8 cellular contexts compared by ENCODE assay signal in genomic region chr22:39522091-39522490, GRCh38. TPM values are rescaled to one million over a fixed set of nuclear protein-coding genes. Genes with fewer than 3 reads are reported as not detected.
DNase-seq lines count a peak whose midpoint lies in the region; ATAC-seq and TF ChIP-seq lines count a peak whose summit lies in the region.
"Not testable (repeated sequence)": the region's sequence is repeated elsewhere in the genome, so short reads cannot be mapped to it uniquely, and the experiment has no call there.

No MANE protein-coding gene starts in this region.

- peak overlapping the region; percentile 94 for H3K4me3 ChIP-seq in AG04449 (ENCODE audit: low read depth, low read length)
- peak overlapping the region; percentile 99 for H3K4me3 ChIP-seq in RWPE2 (ENCODE audit: severe bottlenecking)
- peak overlapping the region; percentile 100 for H3K4me3 ChIP-seq in ectodermal cell (ENCODE audit: insufficient read depth, low read depth, low read length)
- peak overlapping the region; percentile 96 for H3K4me3 ChIP-seq in hepatocyte

- H3K9ac ChIP-seq in H9 (ENCODE audit: extremely low read depth, insufficient read length, low read length), result not testable (repeated sequence)

- not testable (repeated sequence) for H4K91ac ChIP-seq in H9 (ENCODE audit: insufficient read length, low read depth, low read length)

- whole genome bisulfite sequencing in H9 (ENCODE audit: extremely low coverage, insufficient read length, low lambda C conversion rate), result no CpG with 5 or more reads among the region's 5 CpGs
- 78 to 88% methylated on average over 1 to 3 of the region's 5 CpGs for WGBS in ectodermal cell, 2 experiments
- WGBS in hepatocyte (ENCODE audit: low lambda C conversion rate, missing lambda C conversion rate), result 37% methylated on average over 5 of the region's 5 CpGs

- not testable (repeated sequence) for H3K27ac ChIP-seq in H9 (ENCODE audit: insufficient read length, low read depth, low read length); ectodermal cell (ENCODE audit: insufficient read depth, low read depth, low read length, poor library complexity, severe bottlenecking)
- H3K27ac ChIP-seq in RWPE2 (ENCODE audit: poor library complexity, severe bottlenecking) (peak overlapping the region; percentile 96), hepatocyte (peak overlapping the region; percentile 99)

- peak overlapping the region; percentile 94 to 98 for H3K4me3 Mint-ChIP-seq in H9
- H3K4me3 Mint-ChIP-seq in activated naive CD4-positive, alpha-beta T cell treated with anti-CD3 and anti-CD28 coated beads, Interleukin-2, amount 10 ng/mL, durations not matched to agents 7 days and 5 days, result peak overlapping the region; percentile 93
- H3K4me3 Mint-ChIP-seq in natural killer cell, result peak overlapping the region; percentile 98
- peak overlapping the region; percentile 98 for H3K4me3 Mint-ChIP-seq in stimulated activated memory B cell treated with anti-CD40 and anti-IgM and Interleukin-4, amounts not matched to agents 10 μg/mL and 1 μg/mL and 100 μg/mL, for 72 hours

- not testable (repeated sequence) for ATAC-seq in RWPE2 (ENCODE audit: low read depth); natural killer cell; stimulated activated memory B cell treated with anti-CD40 and anti-IgM and Interleukin-4, amounts not matched to agents 10 μg/mL and 1 μg/mL and 100 μg/mL, for 72 hours

- H2AFZ ChIP-seq in H9 (ENCODE audit: low read length); hepatocyte: not testable (repeated sequence)

- not testable (repeated sequence) for H3T11ph ChIP-seq in H9 (ENCODE audit: low read length)

- not testable (repeated sequence) for H3K79me2 ChIP-seq in H9 (ENCODE audit: insufficient read depth, low read length)
- H3K79me2 ChIP-seq in hepatocyte, result peaks cover 64% of the 10 kb centered on the region

- CTCF ChIA-PET in AG04449 (lab: Yijun Ruan, JAX), result interaction anchor here (1.1 to 11.5 kb wide), 3 partner anchors 26 to 349 kb away, joined by 3 to 222 read pairs (median 84); partner anchors contain the start of gene RPL3
- CTCF ChIA-PET in activated naive CD4-positive, alpha-beta T cell treated with anti-CD3 and anti-CD28 coated beads, Interleukin-2, amount 10 ng/mL, durations not matched to agents 7 days and 5 days (lab: Charles Lee), result not testable (repeated sequence)

- H3K9me3 Mint-ChIP-seq in H9; activated naive CD4-positive, alpha-beta T cell treated with anti-CD3 and anti-CD28 coated beads, Interleukin-2, amount 10 ng/mL, durations not matched to agents 7 days and 5 days; natural killer cell; stimulated activated memory B cell treated with anti-CD40 and anti-IgM and Interleukin-4, amounts not matched to agents 10 μg/mL and 1 μg/mL and 100 μg/mL, for 72 hours: not testable (repeated sequence)

- not testable (repeated sequence) for H3K9me2 ChIP-seq in hepatocyte (replicated peaks; ENCODE audit: insufficient read depth)

- H2BK120ac ChIP-seq in H9 (ENCODE audit: low read depth, low read length, poor library complexity, severe bottlenecking), result not testable (repeated sequence)

- intact Hi-C loops in natural killer cell (cut with micrococcal nuclease), result not testable (repeated sequence)

- not testable (repeated sequence) for H2AK5ac ChIP-seq in H9 (ENCODE audit: insufficient read length, low read length)

- H3K23ac ChIP-seq in H9 (ENCODE audit: insufficient read length, low read depth, low read length), result not testable (repeated sequence)

- not testable (repeated sequence) for H2BK15ac ChIP-seq in H9 (ENCODE audit: low read depth, low read length)

- not testable (repeated sequence) for H3K79me1 ChIP-seq in H9 (ENCODE audit: insufficient read depth, low read depth, low read length, poor library complexity, severe bottlenecking)

- H3K4ac ChIP-seq in H9 (ENCODE audit: low read depth, low read length), result not testable (repeated sequence)

- H3K9me3 ChIP-seq in H9 (ENCODE audit: control insufficient read depth, low read depth, low read length); RWPE2 (ENCODE audit: severe bottlenecking); ectodermal cell (ENCODE audit: control insufficient read depth, low read length); hepatocyte (ENCODE audit: low read depth): not testable (repeated sequence)

- H4K8ac ChIP-seq in H9 (replicated peaks; ENCODE audit: insufficient read length, low read depth, low read length), result not testable (repeated sequence)

- H3K56ac ChIP-seq in H9 (ENCODE audit: insufficient read length, low read depth, low read length), result not testable (repeated sequence)

- not testable (repeated sequence) for H2BK20ac ChIP-seq in H9 (ENCODE audit: low read depth, low read length, poor library complexity, severe bottlenecking)

- H2BK12ac ChIP-seq in H9 (ENCODE audit: insufficient read length, low read depth, low read length), result not testable (repeated sequence)

- H4K5ac ChIP-seq in H9 (ENCODE audit: insufficient read length, low read depth, low read length), result not testable (repeated sequence)

- not testable (repeated sequence) for TF ChIP-seq CTCF in AG04449 (IDR thresholded peaks at IDR 0.05; ENCODE audit: insufficient read depth, low read length, missing control alignments); H9 (conservative IDR thresholded peaks at IDR 0.05); RWPE2 (IDR thresholded peaks at IDR 0.05; ENCODE audit: poor library complexity, severe bottlenecking); hepatocyte (IDR thresholded peaks at IDR 0.05; ENCODE audit: poor library complexity); natural killer cell (IDR thresholded peaks at IDR 0.05)

- POLR2A ChIA-PET in AG04449 (lab: Yijun Ruan, JAX), result interaction anchor here (0.6 to 5.6 kb wide), 8 partner anchors 9 to 729 kb away, joined by 3 to 59 read pairs (median 4); partner anchors contain the start of genes RPL3 and TAB1

- H3K4me2 ChIP-seq in H9 (ENCODE audit: insufficient read depth, insufficient read length, low read length) (peak overlapping the region; percentile 52), hepatocyte (peak overlapping the region; percentile 99)

- peaks cover 13% of the 10 kb centered on the region for H3K23me2 ChIP-seq in H9 (ENCODE audit: insufficient read length, low read depth, low read length, poor library complexity, severe bottlenecking)

- H3K4me1 ChIP-seq in H9 (ENCODE audit: insufficient read depth, low read length); RWPE2 (ENCODE audit: insufficient read depth, poor library complexity, severe bottlenecking): not testable (repeated sequence)
- H3K4me1 ChIP-seq in ectodermal cell (ENCODE audit: control insufficient read depth, insufficient read depth, low read length), result peaks cover 19% of the 10 kb centered on the region
- H3K4me1 ChIP-seq in hepatocyte (ENCODE audit: insufficient read depth), result peaks cover 29% of the 10 kb centered on the region

- not testable (repeated sequence) for H3K27me3 ChIP-seq in H9 (ENCODE audit: insufficient read depth, low read length); RWPE2 (ENCODE audit: insufficient read depth, poor library complexity, severe bottlenecking); ectodermal cell (ENCODE audit: control insufficient read depth, insufficient read depth, low read length, poor library complexity, severe bottlenecking); hepatocyte

- not testable (repeated sequence) for H2BK5ac ChIP-seq in H9 (ENCODE audit: insufficient read length, low read length)

- H3K36me3 Mint-ChIP-seq in H9 (ENCODE audit: insufficient read depth in 1 of 3, low read depth in 3 of 3), result peaks cover 27 to 60% (median 42%) of the 10 kb centered on the region in 3 experiments
- H3K36me3 Mint-ChIP-seq in activated naive CD4-positive, alpha-beta T cell treated with anti-CD3 and anti-CD28 coated beads, Interleukin-2, amount 10 ng/mL, durations not matched to agents 7 days and 5 days, result peaks cover 61% of the 10 kb centered on the region
- not testable (repeated sequence) for H3K36me3 Mint-ChIP-seq in natural killer cell
- H3K36me3 Mint-ChIP-seq in stimulated activated memory B cell treated with anti-CD40 and anti-IgM and Interleukin-4, amounts not matched to agents 10 μg/mL and 1 μg/mL and 100 μg/mL, for 72 hours, result peaks cover 61% of the 10 kb centered on the region

- H3K27me3 Mint-ChIP-seq in H9 (ENCODE audit: low read depth), result peaks cover 22% of the 10 kb centered on the region
- not testable (repeated sequence) for H3K27me3 Mint-ChIP-seq in activated naive CD4-positive, alpha-beta T cell treated with anti-CD3 and anti-CD28 coated beads, Interleukin-2, amount 10 ng/mL, durations not matched to agents 7 days and 5 days; natural killer cell (ENCODE audit: low read depth in 2 of 2); stimulated activated memory B cell treated with anti-CD40 and anti-IgM and Interleukin-4, amounts not matched to agents 10 μg/mL and 1 μg/mL and 100 μg/mL, for 72 hours

- H3K18ac ChIP-seq in H9 (ENCODE audit: insufficient read length, low read depth, low read length), result not testable (repeated sequence)

- H3K14ac ChIP-seq in H9 (ENCODE audit: insufficient read depth, low read length), result not testable (repeated sequence)

- H3K36me3 ChIP-seq in RWPE2 (ENCODE audit: low read depth) (peaks cover 36% of the 10 kb centered on the region), ectodermal cell (ENCODE audit: control insufficient read depth, insufficient read depth, low read length) (peaks cover 32% of the 10 kb centered on the region)
- H3K36me3 ChIP-seq in hepatocyte (replicated peaks; ENCODE audit: insufficient read depth, low read depth), result not testable (repeated sequence)

- H3K27ac Mint-ChIP-seq in H9 (peak overlapping the region; percentile 31 to 100 (median 98); a peak in 4 of 7 replicates), natural killer cell (peak overlapping the region; percentile 96 to 98)
- H3K27ac Mint-ChIP-seq in activated naive CD4-positive, alpha-beta T cell treated with anti-CD3 and anti-CD28 coated beads, Interleukin-2, amount 10 ng/mL, durations not matched to agents 7 days and 5 days, result peak overlapping the region; percentile 98
- H3K27ac Mint-ChIP-seq in stimulated activated memory B cell treated with anti-CD40 and anti-IgM and Interleukin-4, amounts not matched to agents 10 μg/mL and 1 μg/mL and 100 μg/mL, for 72 hours, result peak overlapping the region; percentile 91

- H4K20me1 ChIP-seq in H9 (ENCODE audit: control insufficient read depth, insufficient read depth, insufficient read length), result not testable (repeated sequence)
- H4K20me1 ChIP-seq in hepatocyte (ENCODE audit: insufficient read depth, poor library complexity, severe bottlenecking), result peaks cover 63% of the 10 kb centered on the region

- not testable (repeated sequence) for DNase-seq in AG04449 (ENCODE audit: low read depth, low spot score); H9; RWPE2 (ENCODE audit: low spot score); activated naive CD4-positive, alpha-beta T cell treated with anti-CD3 and anti-CD28 coated beads, Interleukin-2, amount 10 ng/mL, durations not matched to agents 7 days and 5 days; hepatocyte (ENCODE audit: low spot score); natural killer cell

- H3K4me1 Mint-ChIP-seq in H9 (peaks cover 27 to 29% of the 10 kb centered on the region in 2 experiments), natural killer cell (peaks cover 50 to 52% of the 10 kb centered on the region in 2 donors)
- H3K4me1 Mint-ChIP-seq in activated naive CD4-positive, alpha-beta T cell treated with anti-CD3 and anti-CD28 coated beads, Interleukin-2, amount 10 ng/mL, durations not matched to agents 7 days and 5 days, result peaks cover 64% of the 10 kb centered on the region
- H3K4me1 Mint-ChIP-seq in stimulated activated memory B cell treated with anti-CD40 and anti-IgM and Interleukin-4, amounts not matched to agents 10 μg/mL and 1 μg/mL and 100 μg/mL, for 72 hours, result peaks cover 64% of the 10 kb centered on the region

RNA-seq across cellular contexts. Expression of gene ATF4, which starts 1.7 kb away (rescaled TPM):
- total RNA-seq in H9 (2021) (455 TPM in 2 replicates), hepatocyte (231 and 271 TPM in 2 replicates), natural killer cell (100 to 1,000 TPM; 235 to 242 (median 238) TPM)
- polyA plus RNA-seq in ectodermal cell (2013, experiment 1 of 4), result 286 TPM
- polyA plus RNA-seq in ectodermal cell (2013, experiment 2 of 4), result 320 TPM
- polyA plus RNA-seq in ectodermal cell (2013, experiment 3 of 4), result 282 TPM
- polyA plus RNA-seq in ectodermal cell (2013, experiment 4 of 4), result 313 TPM
- 144 and 170 TPM in 2 replicates for polyA plus RNA-seq in hepatocyte

RNA-seq across cellular contexts. Expression of gene RPS19BP1, which starts 10.5 kb away (rescaled TPM):
- 65.0 and 72.2 TPM in 2 replicates for total RNA-seq in H9 (2021)
- 67.8 TPM for polyA plus RNA-seq in ectodermal cell (2013, experiment 1 of 4)
- polyA plus RNA-seq in ectodermal cell (2013, experiment 2 of 4), result 69.3 TPM
- polyA plus RNA-seq in ectodermal cell (2013, experiment 3 of 4), result 68.2 TPM
- 79.0 TPM for polyA plus RNA-seq in ectodermal cell (2013, experiment 4 of 4)
- total RNA-seq in hepatocyte, result 82.9 and 84.0 TPM in 2 replicates
- 117 and 118 TPM in 2 replicates for polyA plus RNA-seq in hepatocyte
- 10 to 100 TPM; 56.7 to 66.5 (median 61.3) TPM for total RNA-seq in natural killer cell

RNA-seq across cellular contexts. Expression of gene MIEF1, which starts 20.0 kb away (rescaled TPM):
- total RNA-seq in H9 (2021), result 32.6 and 34.7 TPM in 2 replicates
- 40.4 TPM for polyA plus RNA-seq in ectodermal cell (2013, experiment 1 of 4)
- 48.4 TPM for polyA plus RNA-seq in ectodermal cell (2013, experiment 2 of 4)
- polyA plus RNA-seq in ectodermal cell (2013, experiment 3 of 4), result 28.6 TPM
- polyA plus RNA-seq in ectodermal cell (2013, experiment 4 of 4), result 32.2 TPM
- 25.8 and 31.8 TPM in 2 replicates for total RNA-seq in hepatocyte
- polyA plus RNA-seq in hepatocyte, result 17.5 and 22.2 TPM in 2 replicates
- total RNA-seq in natural killer cell, result 10 to 100 TPM; 16.1 to 27.6 (median 25.1) TPM

RNA-seq across cellular contexts. Expression of gene CACNA1I, which starts 48.5 kb away (rescaled TPM):
- total RNA-seq in H9 (2021) (0.50 and 0.53 TPM in 2 replicates), hepatocyte (0.16 and 0.17 TPM in 2 replicates), natural killer cell (under 1 TPM; 0.05 to 0.83 (median 0.72) TPM)
- polyA plus RNA-seq in ectodermal cell (2013, experiment 1 of 4), result 0.37 TPM
- polyA plus RNA-seq in ectodermal cell (2013, experiment 2 of 4), result 0.41 TPM
- polyA plus RNA-seq in ectodermal cell (2013, experiment 3 of 4), result 0.32 TPM
- polyA plus RNA-seq in ectodermal cell (2013, experiment 4 of 4), result 0.24 TPM
- polyA plus RNA-seq in hepatocyte, result 0.10 and 0.21 TPM in 2 replicates
